ENCODE assay signal across 8 cellular contexts in the genomic region with DNA sequence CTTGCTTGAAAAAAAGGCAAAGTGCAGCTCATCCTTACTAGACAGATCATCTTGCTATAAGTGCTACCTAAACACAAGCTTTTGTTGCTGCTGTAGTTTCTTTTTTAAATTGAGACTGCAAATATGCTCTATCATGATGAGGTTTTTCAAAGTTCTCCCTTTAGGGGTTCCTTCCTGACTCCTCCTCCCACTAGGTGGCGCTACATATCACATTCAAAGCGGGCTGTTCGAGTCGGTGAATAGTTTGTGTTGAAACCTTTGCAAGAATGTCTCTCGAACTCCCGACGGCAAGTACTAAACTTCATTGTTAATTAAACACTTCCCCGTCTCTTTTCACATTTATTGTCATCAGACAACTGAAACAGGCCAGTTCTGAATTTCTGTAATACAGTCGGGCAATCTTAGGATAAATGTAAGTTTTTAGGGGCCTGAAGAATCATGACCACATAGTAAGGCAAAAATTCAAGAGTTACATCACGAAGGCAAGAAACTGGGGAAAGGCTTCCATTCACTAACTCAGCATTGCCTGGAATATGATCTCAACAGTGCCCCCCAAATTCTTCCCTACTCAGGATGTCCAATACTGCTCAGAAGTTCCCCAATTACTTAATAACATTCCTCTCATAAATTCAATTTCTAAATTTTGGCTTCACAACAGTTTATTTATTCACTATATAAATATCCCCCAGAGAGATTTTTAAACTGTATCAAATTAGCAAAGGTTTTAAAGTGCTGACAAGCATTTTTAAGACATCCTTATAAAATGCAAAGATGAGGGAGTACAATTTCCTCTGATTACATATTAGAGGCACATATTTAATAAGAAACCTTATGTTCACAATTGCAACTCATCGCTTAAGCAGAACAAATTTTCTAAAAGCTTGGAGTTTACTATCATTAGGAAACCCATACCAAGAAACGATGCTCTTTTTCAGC. TPM values are rescaled to one million over a fixed set of nuclear protein-coding genes. Genes with fewer than 3 reads are reported as not detected.
DNase-seq lines count a peak whose midpoint lies in the region; ATAC-seq and TF ChIP-seq lines count a peak whose summit lies in the region.

No MANE protein-coding gene starts in this region.

- H3K9me3 Mint-ChIP-seq in activated T-helper 2 cell treated with anti-CD3 and anti-CD28 coated beads, Interferon-gamma antibody, Interleukin-2, Interleukin-4, amounts not matched to agents 10 μg/mL and 5 μg/mL and 100 μg/mL, durations not matched to agents 14 hours and 24 hours and 36 hours, result no peaks in the 10 kb centered on the region

- peak overlapping the region; percentile 11 for H3K27ac ChIP-seq in RWPE2 (ENCODE audit: poor library complexity, severe bottlenecking)
- H3K27ac ChIP-seq in osteoblast (ENCODE audit: low read depth, low read length), result peak overlapping the region; percentile 63
- no peak overlapping the region for H3K27ac ChIP-seq in tibial nerve

- H3K9me3 ChIP-seq in RWPE2 (ENCODE audit: severe bottlenecking) (no peaks in the 10 kb centered on the region), osteoblast (ENCODE audit: low read depth, low read length) (no peaks in the 10 kb centered on the region), tibial nerve (no peaks in the 10 kb centered on the region)

- no peaks in the 10 kb centered on the region for H3K36me3 Mint-ChIP-seq in activated T-helper 2 cell treated with anti-CD3 and anti-CD28 coated beads, Interferon-gamma antibody, Interleukin-2, Interleukin-4, amounts not matched to agents 10 μg/mL and 5 μg/mL and 100 μg/mL, durations not matched to agents 14 hours and 24 hours and 36 hours (ENCODE audit: low read depth)

- intact Hi-C loops in activated T-helper 2 cell treated with anti-CD3 and anti-CD28 coated beads, Interferon-gamma antibody, Interleukin-2, Interleukin-4, amounts not matched to agents 10 μg/mL and 5 μg/mL and 100 μg/mL, durations not matched to agents 14 hours and 24 hours and 36 hours (cut with micrococcal nuclease), result loop anchor here (1.0 to 5.0 kb wide), 3 partner anchors 607 to 1331 kb away; no protein-coding TSS in a partner anchor

- H3K4me2 ChIP-seq in osteoblast (ENCODE audit: insufficient read depth, low read length), result peak overlapping the region; percentile 83

- 24 to 27% methylated on average over 12 of the region's 12 CpGs for whole genome bisulfite sequencing in tibial nerve, 2 donors

- peak overlapping the region; percentile 75 for H2AFZ ChIP-seq in osteoblast (ENCODE audit: low read length)

- H3K27me3 ChIP-seq in RWPE2 (ENCODE audit: insufficient read depth, poor library complexity, severe bottlenecking) (no peaks in the 10 kb centered on the region), osteoblast (ENCODE audit: insufficient read depth, low read length) (no peaks in the 10 kb centered on the region), tibial nerve (peaks cover 0 to 14% of the 10 kb centered on the region in 2 donors)

- H3K4me3 ChIP-seq in RWPE2 (ENCODE audit: severe bottlenecking) (no peak overlapping the region), foreskin fibroblast (ENCODE audit: low read depth in 1 of 2, low read length in 2 of 2) (peak overlapping the region in 1 of 2 donors; percentile 14), osteoblast (ENCODE audit: insufficient read depth, low read length) (peak overlapping the region; percentile 56), tibial nerve (no peak overlapping the region)

- H3K4me1 ChIP-seq in RWPE2 (ENCODE audit: insufficient read depth, poor library complexity, severe bottlenecking) (peaks cover 24% of the 10 kb centered on the region), osteoblast (ENCODE audit: insufficient read depth, low read length) (peaks cover 78% of the 10 kb centered on the region), tibial nerve (no peaks in the 10 kb centered on the region)

- H3K4me3 Mint-ChIP-seq in activated T-helper 2 cell treated with anti-CD3 and anti-CD28 coated beads, Interferon-gamma antibody, Interleukin-2, Interleukin-4, amounts not matched to agents 10 μg/mL and 5 μg/mL and 100 μg/mL, durations not matched to agents 14 hours and 24 hours and 36 hours (ENCODE audit: low read depth), result no peak overlapping the region

- peak; percentile 73 for DNase-seq in GM03348 (ENCODE audit: low spot score)
- DNase-seq in HUDEP-2 (lab: John Stamatoyannopoulos, UW; ENCODE audit: unreplicated experiment in 76 of 76), result peak in 63 of 76 experiments; percentile 1 to 82 (median 47)
- no peak for DNase-seq in RWPE2 (ENCODE audit: low spot score)
- peak; percentile 66 for DNase-seq in activated T-helper 2 cell treated with anti-CD3 and anti-CD28 coated beads, Interferon-gamma antibody, Interleukin-2, Interleukin-4, amounts not matched to agents 10 μg/mL and 5 μg/mL and 100 μg/mL, durations not matched to agents 14 hours and 24 hours and 36 hours (ENCODE audit: low spot score)
- peak; percentile 75 to 92 for DNase-seq in foreskin fibroblast
- peak; percentile 90 for DNase-seq in osteoblast (ENCODE audit: insufficient read length, low spot score, missing footprints)
- peak; percentile 59 to 96 for DNase-seq in tibial nerve (ENCODE audit: low spot score in 2 of 2)

- TF ChIP-seq CTCF in RWPE2 (IDR thresholded peaks at IDR 0.05; ENCODE audit: poor library complexity, severe bottlenecking) (peak; percentile 94), foreskin fibroblast (IDR thresholded peaks at IDR 0.05; ENCODE audit: low read depth, low read length) (peak; percentile 80), osteoblast (IDR thresholded peaks at IDR 0.05; ENCODE audit: extremely low read depth, low read depth, low read length) (peak; percentile 96), tibial nerve (IDR thresholded peaks at IDR 0.05) (peak; percentile 69 to 83 (median 79))

- TF ChIP-seq POLR2A in tibial nerve (IDR thresholded peaks at IDR 0.05), result no peak

- peaks cover 8% of the 10 kb centered on the region for H3K4me1 Mint-ChIP-seq in activated T-helper 2 cell treated with anti-CD3 and anti-CD28 coated beads, Interferon-gamma antibody, Interleukin-2, Interleukin-4, amounts not matched to agents 10 μg/mL and 5 μg/mL and 100 μg/mL, durations not matched to agents 14 hours and 24 hours and 36 hours (ENCODE audit: low read depth)

- peaks cover 53% of the 10 kb centered on the region for H3K27me3 Mint-ChIP-seq in activated T-helper 2 cell treated with anti-CD3 and anti-CD28 coated beads, Interferon-gamma antibody, Interleukin-2, Interleukin-4, amounts not matched to agents 10 μg/mL and 5 μg/mL and 100 μg/mL, durations not matched to agents 14 hours and 24 hours and 36 hours (ENCODE audit: low read depth)

- H3K36me3 ChIP-seq in RWPE2 (ENCODE audit: low read depth) (peaks cover 12% of the 10 kb centered on the region; the same call in 1 of the 2 replicates), osteoblast (ENCODE audit: insufficient read depth, low read length) (no peaks in the 10 kb centered on the region), tibial nerve (no peaks in the 10 kb centered on the region)

- ATAC-seq in RWPE2 (ENCODE audit: low read depth), result peak; percentile 66; the same call in 2 of the 3 replicates
- no peak for ATAC-seq in HG03095 (IDR thresholded peaks at IDR 0.05; ENCODE audit: unreplicated experiment)

- H4K20me1 ChIP-seq in osteoblast (ENCODE audit: insufficient read depth, low read length), result no peaks in the 10 kb centered on the region

- H3K79me2 ChIP-seq in osteoblast (ENCODE audit: insufficient read depth, low read length), result peaks cover 93% of the 10 kb centered on the region

- no peak for TF ChIP-seq EP300 in tibial nerve (IDR thresholded peaks at IDR 0.05)

- no peak overlapping the region for H3K27ac Mint-ChIP-seq in activated T-helper 2 cell treated with anti-CD3 and anti-CD28 coated beads, Interferon-gamma antibody, Interleukin-2, Interleukin-4, amounts not matched to agents 10 μg/mL and 5 μg/mL and 100 μg/mL, durations not matched to agents 14 hours and 24 hours and 36 hours

RNA-seq across cellular contexts. Expression of gene HS3ST3A1, which starts 6.7 kb away (rescaled TPM):
- 1.2 and 2.2 TPM in 2 replicates for total RNA-seq in activated T-helper 2 cell treated with anti-CD3 and anti-CD28 coated beads, Interferon-gamma antibody, Interleukin-2, Interleukin-4, amounts not matched to agents 10 μg/mL and 5 μg/mL and 100 μg/mL, durations not matched to agents 14 hours and 24 hours and 36 hours
- total RNA-seq in osteoblast (7.1 and 8.3 TPM in 2 replicates), tibial nerve (1 to 10 TPM in 1 of 4 donors, under 1 TPM in 1, not detected in 2; 0.30 to 7.3 TPM)

Comparison
In these comparisons a context has a peak if more than half of its experiments do, and no peak if none do; other contexts are left out.
1. H3K27ac ChIP-seq: peak in RWPE2 (single experiment) and osteoblast (single experiment); none in tibial nerve (0 of 4).
2. Peak in every context shown above with its lines, with median percentiles within 50 percentile points of each other: CTCF ChIP-seq.